In the genomic region with DNA sequence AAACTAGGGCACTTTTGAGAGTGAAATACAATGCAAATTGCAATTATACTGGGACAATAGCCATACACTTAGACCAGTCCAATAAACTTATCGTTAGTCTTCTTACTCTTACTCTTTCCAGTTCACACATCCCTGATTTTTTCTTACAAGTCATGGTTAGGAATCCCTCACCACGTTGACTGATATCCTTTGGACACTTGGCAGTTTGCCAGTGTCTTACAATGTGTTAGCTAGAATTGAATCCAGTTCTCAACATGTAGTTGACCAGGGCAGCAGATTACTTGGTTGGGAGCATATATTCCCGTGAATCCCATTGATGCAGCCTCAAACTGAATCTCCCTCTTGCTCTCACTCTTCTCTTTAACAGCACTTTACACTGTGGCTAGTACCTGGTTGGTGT, we compare ENCODE assay signal across 28 cellular contexts.
"Had no signal": no experiment of that assay in that cellular context is flagged by ENCODE, and none has a peak within 500 bp of the region (broad histone marks: within the 10 kb centered on the region; RNA-seq: fewer than 3 reads in every experiment).

No MANE protein-coding gene starts in this region.

- H3K4me3 Mint-ChIP-seq: activated CD4-positive, alpha-beta T cell treated with anti-CD3 and anti-CD28 coated beads, Interleukin-2, amount 10 ng/mL, durations not matched to agents 24 days and 14 days; activated CD8-positive, alpha-beta T cell treated with anti-CD3 and anti-CD28 coated beads for 36 hours; activated naive CD8-positive, alpha-beta T cell treated with anti-CD3 and anti-CD28 coated beads for 36 hours; activated T-cell treated with anti-CD3 and anti-CD28 coated beads, Interleukin-2, amount 50 U/mL, for 72 hours; activated T-helper 17 cell treated with anti-CD3 and anti-CD28 coated beads, Interleukin-2, amount 50 U/mL, for 72 hours; central memory CD8-positive, alpha-beta T cell; T-helper 2 cell treated with Interferon-gamma antibody and Interleukin-4, amounts not matched to agents 5 μg/mL and 100 μg/mL, for 36 hours had no signal

- DNase-seq: activated CD4-positive, alpha-beta T cell treated with anti-CD3 and anti-CD28 coated beads, Interleukin-2, amount 10 ng/mL, durations not matched to agents 24 days and 14 days; activated CD4-positive, alpha-beta T cell treated with anti-CD3 and anti-CD28 coated beads, Interleukin-2, amount 50 U/mL, for 4 hours; activated CD8-positive, alpha-beta T cell treated with anti-CD3 and anti-CD28 coated beads for 36 hours; activated effector memory CD4-positive, alpha-beta T cell treated with anti-CD3 and anti-CD28 coated beads, Interleukin-2, amount 50 U/mL, for 16 hours; activated naive CD4-positive, alpha-beta T cell; activated naive CD4-positive, alpha-beta T cell treated with anti-CD3 and anti-CD28 coated beads, Interleukin-2, amount 50 U/mL, for 16 hours; activated naive CD8-positive, alpha-beta T cell treated with anti-CD3 and anti-CD28 coated beads for 36 hours; activated T-cell treated with anti-CD3 and anti-CD28 coated beads, Interleukin-2, amount 50 U/mL, for 1 hour; activated T-cell treated with anti-CD3 and anti-CD28 coated beads, Interleukin-2, amount 50 U/mL, for 72 hours; amniotic stem cell; aorta; Karpas-422; KBM-7; NCI-H1105; NCI-H1417 treated with DMSO at 0.1 percent for 48 hours; NCI-H187 treated with DMSO at 0.1 percent for 48 hours; NCI-H2081; NCI-H2227 treated with DMSO at 0.1 percent for 48 hours; NCI-H446 treated with DMSO at 0.1 percent for 48 hours; NCI-H524; SHP77; SJCRH30 had no signal

- H3K27me3 Mint-ChIP-seq: activated CD4-positive, alpha-beta T cell treated with anti-CD3 and anti-CD28 coated beads, Interleukin-2, amount 10 ng/mL, durations not matched to agents 24 days and 14 days; activated CD8-positive, alpha-beta T cell treated with anti-CD3 and anti-CD28 coated beads for 36 hours; activated naive CD8-positive, alpha-beta T cell treated with anti-CD3 and anti-CD28 coated beads for 36 hours; activated T-helper 17 cell treated with anti-CD3 and anti-CD28 coated beads, Interleukin-2, amount 50 U/mL, for 72 hours; central memory CD8-positive, alpha-beta T cell had no signal

- H3K36me3 Mint-ChIP-seq: activated naive CD8-positive, alpha-beta T cell treated with anti-CD3 and anti-CD28 coated beads for 36 hours had no signal

- H3K27me3 ChIP-seq: cardiac muscle cell, SJCRH30 had no signal

- H3K27ac Mint-ChIP-seq: activated CD4-positive, alpha-beta T cell treated with anti-CD3 and anti-CD28 coated beads, Interleukin-2, amount 10 ng/mL, durations not matched to agents 24 days and 14 days; activated CD8-positive, alpha-beta T cell treated with anti-CD3 and anti-CD28 coated beads for 36 hours; activated naive CD8-positive, alpha-beta T cell treated with anti-CD3 and anti-CD28 coated beads for 36 hours; activated T-cell treated with anti-CD3 and anti-CD28 coated beads, Interleukin-2, amount 50 U/mL, for 72 hours; activated T-helper 17 cell treated with anti-CD3 and anti-CD28 coated beads, Interleukin-2, amount 50 U/mL, for 72 hours; T-helper 2 cell treated with Interferon-gamma antibody and Interleukin-4, amounts not matched to agents 5 μg/mL and 100 μg/mL, for 36 hours had no signal

- H3K4me1 ChIP-seq: SJCRH30 had no signal

- ATAC-seq: activated CD8-positive, alpha-beta T cell treated with anti-CD3 and anti-CD28 coated beads for 36 hours; activated T-cell treated with anti-CD3 and anti-CD28 coated beads, Interleukin-2, amount 50 U/mL, for 72 hours; activated T-helper 17 cell treated with anti-CD3 and anti-CD28 coated beads, Interleukin-2, amount 50 U/mL, for 72 hours; Panc1 had no signal

- H3K36me3 ChIP-seq: cardiac muscle cell, SJCRH30 had no signal

- H3K4me3 ChIP-seq: cardiac muscle cell, SJCRH30, SK-N-MC had no signal

- H3K9me3 ChIP-seq: SJCRH30 had no signal

- H3K27ac ChIP-seq: cardiac muscle cell, SJCRH30, SK-N-MC had no signal

- H3K4me1 Mint-ChIP-seq: activated CD4-positive, alpha-beta T cell treated with anti-CD3 and anti-CD28 coated beads, Interleukin-2, amount 10 ng/mL, durations not matched to agents 24 days and 14 days; activated naive CD8-positive, alpha-beta T cell treated with anti-CD3 and anti-CD28 coated beads for 36 hours; activated T-helper 17 cell treated with anti-CD3 and anti-CD28 coated beads, Interleukin-2, amount 50 U/mL, for 72 hours; central memory CD8-positive, alpha-beta T cell had no signal
